25 cellular contexts compared by ENCODE assay signal in genomic region chr4:94714761-94715160, GRCh38. TPM values are rescaled to one million over a fixed set of nuclear protein-coding genes. Genes with fewer than 3 reads are reported as not detected.
DNase-seq lines count a peak whose midpoint lies in the region; ATAC-seq, FAIRE-seq and TF ChIP-seq lines count a peak whose summit lies in the region.
"Had no signal": no experiment of that assay in that cellular context is flagged by ENCODE, and none has a peak within 500 bp of the region (broad histone marks: within the 10 kb centered on the region; RNA-seq: fewer than 3 reads in every experiment).

No MANE protein-coding gene starts in this region.

- peak; percentile 83 for DNase-seq in AG04449 (ENCODE audit: low read depth, low spot score)
- DNase-seq in GM23248 = peak; percentile 91
- DNase-seq in cardiac fibroblast (ENCODE audit: low read depth in 2 of 2) = peak; percentile 23 to 63
- peak; percentile 55 for DNase-seq in myocyte (ENCODE audit: low read depth)
- no peak for DNase-seq in RCC 7860 (ENCODE audit: low spot score)
- no peak for DNase-seq in KBM-7
- DNase-seq in prostate gland (ENCODE audit: low spot score) = no peak
- DNase-seq in left cardiac atrium = no peak
- DNase-seq: activated CD4-positive, alpha-beta T cell treated with anti-CD3 and anti-CD28 coated beads, Interleukin-2, amount 50 U/mL, for 1 hour; activated CD8-positive, alpha-beta memory T cell treated with anti-CD3 and anti-CD28 coated beads, Interleukin-2, amount 50 U/mL, for 4 hours; activated effector memory CD4-positive, alpha-beta T cell treated with anti-CD3 and anti-CD28 coated beads, Interleukin-2, amount 50 U/mL, for 16 hours; amniotic stem cell; CD4-positive, alpha-beta memory T cell; foreskin keratinocyte; mammary epithelial cell; naive thymus-derived CD8-positive, alpha-beta T cell; NCI-H1105; NCI-H526; Right ventricle myocardium superior; sigmoid colon; stimulated activated CD4-positive, alpha-beta T cell treated with anti-CD3 and anti-CD28 coated beads, Interleukin-2, amount 100 ng/mL, for 24 hours; stimulated activated naive CD8-positive, alpha-beta T cell treated with anti-CD3 and anti-CD28 coated beads, Interleukin-15, amount 100 ng/mL, for 72 hours; T-helper 1 cell had no signal

- FAIRE-seq in RCC 7860 (lab: Jason Lieb, UNC) = no peak

- in situ Hi-C loops in GM23248 (cut with MboI) = no loop called here
- in situ Hi-C loops in KBM-7 (cut with MboI; ENCODE audit: low pct_unique_long_range_greater_than_20kb, low sequenced_read_pairs) = no loop called here

- peak overlapping the region; percentile 70 for H3K9ac ChIP-seq in GM23248
- H3K9ac ChIP-seq: KMS-11, parathyroid adenoma had no signal

- H4K20me1 ChIP-seq in GM23248 (ENCODE audit: insufficient read depth) = no peaks in the 10 kb centered on the region

- peak overlapping the region; percentile 70 for H2AFZ ChIP-seq in GM23248
- H2AFZ ChIP-seq: parathyroid adenoma had no signal

- TF ChIP-seq POLR2A in prostate gland (IDR thresholded peaks at IDR 0.05) = no peak

- POLR2A ChIA-PET in AG04449 (lab: Yijun Ruan, JAX) = no interaction called here

- WGBS in GM23248 (ENCODE audit: low coverage in 1 of 2, low lambda C conversion rate in 2 of 2, missing lambda C conversion rate in 2 of 2), 2 experiments = 3 to 9% methylated on average over 1 of the region's 1 CpG
- 70% methylated on average over 1 of the region's 1 CpG for WGBS in prostate gland

- H3K27ac ChIP-seq in GM23248 (peak overlapping the region; percentile 90), prostate gland (peak overlapping the region in 1 of 2 donors; percentile 17)
- H3K27ac ChIP-seq: foreskin keratinocyte, KMS-11, parathyroid adenoma, sigmoid colon had no signal

- H3K4me1 ChIP-seq in GM23248 (ENCODE audit: insufficient read depth) (peaks cover 16% of the 10 kb centered on the region), prostate gland (replicated peaks) (no peaks in the 10 kb centered on the region)
- H3K4me1 ChIP-seq: foreskin keratinocyte, parathyroid adenoma, sigmoid colon had no signal

- H3K4me3 ChIP-seq in AG04449 (ENCODE audit: low read depth, low read length) (no peak overlapping the region), GM23248 (peak overlapping the region; percentile 58), cardiac fibroblast (replicated peaks in 1 of 2; ENCODE audit: low read depth in 2 of 2, low read length in 2 of 2) (no peak overlapping the region), prostate gland (no peak overlapping the region)
- H3K4me3 ChIP-seq: sigmoid colon had no signal

- TF ChIP-seq CTCF in AG04449 (IDR thresholded peaks at IDR 0.05; ENCODE audit: insufficient read depth, low read length, missing control alignments) = no peak
- no peak for TF ChIP-seq CTCF in cardiac fibroblast (IDR thresholded peaks at IDR 0.05; ENCODE audit: low read depth, low read length)
- no peak for TF ChIP-seq CTCF in prostate gland (IDR thresholded peaks at IDR 0.05)

- intact Hi-C loops in prostate gland (cut with DNase I) (no loop called here), left cardiac atrium (cut with DNase I) (no loop called here)

- H3F3A ChIP-seq in GM23248 (ENCODE audit: insufficient read depth) = peaks cover 15% of the 10 kb centered on the region

- peak overlapping the region; percentile 74 for H3K4me2 ChIP-seq in GM23248 (ENCODE audit: unreplicated experiment)
- H3K4me2 ChIP-seq: KMS-11 had no signal

- H3K79me2 ChIP-seq in GM23248 (ENCODE audit: insufficient read depth) = no peaks in the 10 kb centered on the region
- H3K79me2 ChIP-seq: parathyroid adenoma had no signal

- no peaks in the 10 kb centered on the region for H3K9me3 ChIP-seq in GM23248 (ENCODE audit: low read depth)
- H3K9me3 ChIP-seq in prostate gland = no peaks in the 10 kb centered on the region
- H3K9me3 ChIP-seq: sigmoid colon had no signal

- CTCF ChIA-PET in AG04449 (lab: Yijun Ruan, JAX) = interaction anchor here (1.7 kb wide), 1 partner anchor 17 kb away, joined by 11 read pairs; no protein-coding TSS in a partner anchor

- no peak for ATAC-seq in left cardiac atrium
- ATAC-seq: foreskin keratinocyte; naive thymus-derived CD8-positive, alpha-beta T cell; stimulated activated naive CD8-positive, alpha-beta T cell treated with anti-CD3 and anti-CD28 coated beads, Interleukin-15, amount 100 ng/mL, for 72 hours had no signal

- H3K27me3 ChIP-seq in GM23248 (replicated peaks; ENCODE audit: insufficient read depth) (no peaks in the 10 kb centered on the region), prostate gland (replicated peaks; ENCODE audit: insufficient read depth) (no peaks in the 10 kb centered on the region)
- H3K27me3 ChIP-seq: sigmoid colon had no signal

- H3K36me3 ChIP-seq in GM23248 (ENCODE audit: low read depth) (no peaks in the 10 kb centered on the region), prostate gland (no peaks in the 10 kb centered on the region)
- H3K36me3 ChIP-seq: sigmoid colon had no signal

- H3K9me2 ChIP-seq in GM23248 (ENCODE audit: insufficient read depth) = no peaks in the 10 kb centered on the region

RNA-seq across cellular contexts. Expression of gene BMPR1B, which starts 43.0 kb away (rescaled TPM):
- 0.76 TPM in 2 replicates for total RNA-seq in GM23248 (2014; rRNA removed; shearing (Covaris generic))
- polyA plus RNA-seq in GM23248 (2016; fragmentation: Nextera tagmentation; extraction: Ambion mirVana) = 0.48 and 0.60 TPM in 2 replicates
- total RNA-seq in myocyte (9.8 TPM in 2 replicates), prostate gland (10 to 100 TPM; 28.6 to 59.8 TPM), left cardiac atrium (1 to 10 TPM in 1 of 2 donors, under 1 TPM in 1; 0.77 to 2.0 TPM)
- 1.2 TPM for polyA plus RNA-seq in myocyte (2012)
- total RNA-seq: naive thymus-derived CD8-positive, alpha-beta T cell had no signal
- polyA plus RNA-seq: CD4-positive, alpha-beta memory T cell; naive thymus-derived CD8-positive, alpha-beta T cell had no signal

Comparison
In these comparisons a context has a peak if more than half of its experiments do, and no peak if none do; other contexts are left out.
1. DNase-seq: peak in AG04449 (single experiment), GM23248 (single experiment), cardiac fibroblast (2 of 2) and myocyte (single experiment); none in RCC 7860 (single experiment), KBM-7 (single experiment), prostate gland (single experiment) and left cardiac atrium (single experiment).